In genomic region chr4:121988950-121989349, GRCh38 we compare ENCODE assay signal across 3 cellular contexts.
TF ChIP-seq lines count a peak whose summit lies in the region.

No MANE protein-coding gene starts in this region.

TF ChIP-seq in GM23338, 12 proteins besides CTCF, POLR2A, EP300 and RAD21:
- no peak for TF ChIP-seq ZNF462 (CRISPR knock-in tag; IDR thresholded peaks at IDR 0.05)
- no peak for TF ChIP-seq POLR2AphosphoS5 (IDR thresholded peaks at IDR 0.05; ENCODE audit: low read depth)
- no peak for TF ChIP-seq CREB1 (CRISPR knock-in tag; IDR thresholded peaks at IDR 0.05; ENCODE audit: low read depth)
- no peak for TF ChIP-seq STAT1 (IDR thresholded peaks at IDR 0.05; ENCODE audit: unreplicated experiment)

TF ChIP-seq in GM12878, 131 proteins besides CTCF, POLR2A, EP300 and RAD21:
- TF ChIP-seq TCF7 (IDR thresholded peaks at IDR 0.05; ENCODE audit: borderline replicate concordance) (no peak), LARP7 (IDR thresholded peaks at IDR 0.05) (no peak), TARDBP (IDR thresholded peaks at IDR 0.05; ENCODE audit: borderline replicate concordance) (no peak), ZNF384 (IDR thresholded peaks at IDR 0.05; ENCODE audit: borderline replicate concordance, low read depth, low read length) (no peak), IRF3 (IDR thresholded peaks at IDR 0.05) (no peak), MLLT1 (IDR thresholded peaks at IDR 0.05) (no peak), IKZF2 (IDR thresholded peaks at IDR 0.05) (no peak), PRDM15 (CRISPR knock-in tag; IDR thresholded peaks at IDR 0.05) (no peak)
TF ChIP-seq in GM12878: peak in this region for 0.

TF ChIP-seq in H1, 55 proteins besides CTCF, POLR2A, EP300 and RAD21:
- TF ChIP-seq E2F6 (IDR thresholded peaks at IDR 0.05) (no peak), NANOG (IDR thresholded peaks at IDR 0.05; ENCODE audit: insufficient read depth, low read depth, low read length, poor library complexity, severe bottlenecking) (no peak), SP4 (IDR thresholded peaks at IDR 0.05; ENCODE audit: low read length) (no peak), USF2 (IDR thresholded peaks at IDR 0.05; ENCODE audit: low read length) (no peak), KDM4A (IDR thresholded peaks at IDR 0.05; ENCODE audit: low read depth, low read length, severe bottlenecking) (no peak), RFX5 (IDR thresholded peaks at IDR 0.05; ENCODE audit: borderline replicate concordance, low read depth, low read length) (no peak), MAFK (IDR thresholded peaks at IDR 0.05; ENCODE audit: low read depth, low read length) (no peak), CHD1 (IDR thresholded peaks at IDR 0.05; ENCODE audit: low read depth, low read length) (no peak), SUZ12 (IDR thresholded peaks at IDR 0.05; ENCODE audit: low read length) (no peak), HDAC2 (IDR thresholded peaks at IDR 0.05; ENCODE audit: borderline replicate concordance in 1 of 2, low read depth in 2 of 2, low read length in 2 of 2) (no peak), POLR2AphosphoS5 (IDR thresholded peaks at IDR 0.05; ENCODE audit: low read depth, low read length) (no peak), EGR1 (IDR thresholded peaks at IDR 0.05; ENCODE audit: borderline replicate concordance, low read depth, low read length) (no peak), SIRT6 (IDR thresholded peaks at IDR 0.05; ENCODE audit: low read length) (no peak), CTBP2 (IDR thresholded peaks at IDR 0.05; ENCODE audit: borderline replicate concordance, insufficient read depth, insufficient read length, low read length) (no peak), BACH1 (IDR thresholded peaks at IDR 0.05; ENCODE audit: low read length) (no peak), RBBP5 (IDR thresholded peaks at IDR 0.05; ENCODE audit: borderline replicate concordance, low read depth, low read length) (no peak), SP2 (IDR thresholded peaks at IDR 0.05; ENCODE audit: low read length) (no peak), ASH2L (IDR thresholded peaks at IDR 0.05; ENCODE audit: low read length) (no peak)
